1 cellular context compared by ENCODE assay signal in the genomic region with DNA sequence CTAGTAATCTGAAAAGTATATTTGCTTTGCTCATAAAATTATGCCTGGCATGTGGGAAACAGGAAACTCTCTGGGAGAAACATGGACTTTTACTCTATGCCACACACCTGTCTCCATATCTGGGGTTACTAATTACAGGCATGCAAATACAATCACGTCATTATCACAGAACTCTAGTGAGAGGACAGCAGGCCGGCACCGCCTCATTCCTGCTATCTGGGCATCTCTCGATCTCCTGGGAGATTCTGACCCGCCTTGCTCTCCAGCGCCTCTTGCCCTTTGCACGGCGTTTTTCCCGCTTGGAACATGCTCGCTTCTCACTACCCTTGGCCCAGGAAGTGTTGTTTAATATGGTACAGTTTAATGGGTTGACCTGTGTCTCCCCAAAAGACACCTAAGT.
TF ChIP-seq lines count a peak whose summit lies in the region.

No MANE protein-coding gene starts in this region.

TF ChIP-seq in HepG2, 621 proteins besides CTCF, POLR2A, EP300 and RAD21 (continued from another document):
- TF ChIP-seq ZNF687 (CRISPR knock-in tag; IDR thresholded peaks at IDR 0.05) (0 out of 2 replicates have a peak, but pooled peaks have one; percentile 15), JUND (CRISPR knock-in tag; IDR thresholded peaks at IDR 0.05) (no peak)
